In the genomic region with DNA sequence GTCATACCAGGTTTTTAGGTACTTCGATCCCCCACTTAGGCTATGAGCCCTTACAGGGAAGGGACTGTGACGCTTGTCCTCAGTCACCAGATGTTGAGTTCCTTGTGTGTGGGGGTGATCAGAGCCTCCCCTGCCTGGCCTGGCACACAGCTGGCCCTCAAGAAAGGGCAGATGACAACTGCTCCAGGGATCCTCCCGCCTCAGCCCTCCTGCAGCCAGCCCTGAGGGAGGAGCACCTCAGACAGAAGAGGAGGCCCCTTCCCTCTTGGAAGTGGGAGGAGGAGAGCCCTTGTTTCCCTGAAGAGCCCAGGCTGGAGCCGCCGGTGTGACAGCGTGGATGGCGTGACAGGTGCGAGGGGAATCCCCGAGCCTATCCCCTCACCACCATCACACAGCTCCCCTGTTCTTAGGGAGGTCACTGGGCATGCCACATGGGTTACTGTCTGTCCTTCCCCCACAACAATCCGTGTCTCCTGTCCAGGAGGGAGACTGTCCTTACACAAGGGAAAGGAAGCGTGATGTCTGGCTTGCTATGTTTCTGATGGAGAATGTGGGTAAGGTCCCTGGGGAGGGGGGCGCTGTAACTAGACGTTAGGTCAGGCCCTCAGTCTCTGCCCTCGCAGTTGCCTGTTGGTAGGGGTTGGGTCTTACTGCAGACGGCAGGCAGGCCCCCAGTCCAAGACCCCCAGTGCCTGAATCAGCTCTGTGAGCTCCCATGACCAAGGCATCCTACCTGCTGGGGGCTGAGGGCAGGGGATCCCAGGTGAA, we compare ENCODE assay signal across 3 cellular contexts.
TF ChIP-seq lines count a peak whose summit lies in the region.

No MANE protein-coding gene starts in this region.

TF ChIP-seq in liver, 16 proteins besides CTCF, POLR2A, EP300 and RAD21:
- TF ChIP-seq HNF4A (conservative IDR thresholded peaks at IDR 0.05) = no peak
- no peak for TF ChIP-seq HNF4G (IDR thresholded peaks at IDR 0.05)
- no peak for TF ChIP-seq GABPA (IDR thresholded peaks at IDR 0.05 in 1 of 2, conservative IDR thresholded peaks at IDR 0.05 in 1 of 2)
- no peak for TF ChIP-seq EGR1 (IDR thresholded peaks at IDR 0.05; ENCODE audit: low read depth in 2 of 2)
- no peak for TF ChIP-seq YY1 (IDR thresholded peaks at IDR 0.05)
- TF ChIP-seq, protein P1, sequence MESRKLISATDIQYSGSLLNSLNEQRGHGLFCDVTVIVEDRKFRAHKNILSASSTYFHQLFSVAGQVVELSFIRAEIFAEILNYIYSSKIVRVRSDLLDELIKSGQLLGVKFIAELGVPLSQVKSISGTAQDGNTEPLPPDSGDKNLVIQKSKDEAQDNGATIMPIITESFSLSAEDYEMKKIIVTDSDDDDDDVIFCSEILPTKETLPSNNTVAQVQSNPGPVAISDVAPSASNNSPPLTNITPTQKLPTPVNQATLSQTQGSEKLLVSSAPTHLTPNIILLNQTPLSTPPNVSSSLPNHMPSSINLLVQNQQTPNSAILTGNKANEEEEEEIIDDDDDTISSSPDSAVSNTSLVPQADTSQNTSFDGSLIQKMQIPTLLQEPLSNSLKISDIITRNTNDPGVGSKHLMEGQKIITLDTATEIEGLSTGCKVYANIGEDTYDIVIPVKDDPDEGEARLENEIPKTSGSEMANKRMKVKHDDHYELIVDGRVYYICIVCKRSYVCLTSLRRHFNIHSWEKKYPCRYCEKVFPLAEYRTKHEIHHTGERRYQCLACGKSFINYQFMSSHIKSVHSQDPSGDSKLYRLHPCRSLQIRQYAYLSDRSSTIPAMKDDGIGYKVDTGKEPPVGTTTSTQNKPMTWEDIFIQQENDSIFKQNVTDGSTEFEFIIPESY (IDR thresholded peaks at IDR 0.05) = no peak
- TF ChIP-seq RXRA (IDR thresholded peaks at IDR 0.05) = no peak
- TF ChIP-seq FOXA1 (IDR thresholded peaks at IDR 0.05) = no peak
- no peak for TF ChIP-seq FOXA2 (IDR thresholded peaks at IDR 0.05)
- TF ChIP-seq NR2F2 (IDR thresholded peaks at IDR 0.05) = no peak
- TF ChIP-seq, protein P2, sequence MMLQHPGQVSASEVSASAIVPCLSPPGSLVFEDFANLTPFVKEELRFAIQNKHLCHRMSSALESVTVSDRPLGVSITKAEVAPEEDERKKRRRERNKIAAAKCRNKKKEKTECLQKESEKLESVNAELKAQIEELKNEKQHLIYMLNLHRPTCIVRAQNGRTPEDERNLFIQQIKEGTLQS (IDR thresholded peaks at IDR 0.05) = no peak
- TF ChIP-seq JUND (IDR thresholded peaks at IDR 0.05) = no peak
- TF ChIP-seq, protein P3, sequence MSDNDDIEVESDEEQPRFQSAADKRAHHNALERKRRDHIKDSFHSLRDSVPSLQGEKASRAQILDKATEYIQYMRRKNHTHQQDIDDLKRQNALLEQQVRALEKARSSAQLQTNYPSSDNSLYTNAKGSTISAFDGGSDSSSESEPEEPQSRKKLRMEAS (IDR thresholded peaks at IDR 0.05) = no peak
- TF ChIP-seq TAF1 (conservative IDR thresholded peaks at IDR 0.05) = no peak
- TF ChIP-seq SP1 (IDR thresholded peaks at IDR 0.05) = no peak
- TF ChIP-seq, protein P4, sequence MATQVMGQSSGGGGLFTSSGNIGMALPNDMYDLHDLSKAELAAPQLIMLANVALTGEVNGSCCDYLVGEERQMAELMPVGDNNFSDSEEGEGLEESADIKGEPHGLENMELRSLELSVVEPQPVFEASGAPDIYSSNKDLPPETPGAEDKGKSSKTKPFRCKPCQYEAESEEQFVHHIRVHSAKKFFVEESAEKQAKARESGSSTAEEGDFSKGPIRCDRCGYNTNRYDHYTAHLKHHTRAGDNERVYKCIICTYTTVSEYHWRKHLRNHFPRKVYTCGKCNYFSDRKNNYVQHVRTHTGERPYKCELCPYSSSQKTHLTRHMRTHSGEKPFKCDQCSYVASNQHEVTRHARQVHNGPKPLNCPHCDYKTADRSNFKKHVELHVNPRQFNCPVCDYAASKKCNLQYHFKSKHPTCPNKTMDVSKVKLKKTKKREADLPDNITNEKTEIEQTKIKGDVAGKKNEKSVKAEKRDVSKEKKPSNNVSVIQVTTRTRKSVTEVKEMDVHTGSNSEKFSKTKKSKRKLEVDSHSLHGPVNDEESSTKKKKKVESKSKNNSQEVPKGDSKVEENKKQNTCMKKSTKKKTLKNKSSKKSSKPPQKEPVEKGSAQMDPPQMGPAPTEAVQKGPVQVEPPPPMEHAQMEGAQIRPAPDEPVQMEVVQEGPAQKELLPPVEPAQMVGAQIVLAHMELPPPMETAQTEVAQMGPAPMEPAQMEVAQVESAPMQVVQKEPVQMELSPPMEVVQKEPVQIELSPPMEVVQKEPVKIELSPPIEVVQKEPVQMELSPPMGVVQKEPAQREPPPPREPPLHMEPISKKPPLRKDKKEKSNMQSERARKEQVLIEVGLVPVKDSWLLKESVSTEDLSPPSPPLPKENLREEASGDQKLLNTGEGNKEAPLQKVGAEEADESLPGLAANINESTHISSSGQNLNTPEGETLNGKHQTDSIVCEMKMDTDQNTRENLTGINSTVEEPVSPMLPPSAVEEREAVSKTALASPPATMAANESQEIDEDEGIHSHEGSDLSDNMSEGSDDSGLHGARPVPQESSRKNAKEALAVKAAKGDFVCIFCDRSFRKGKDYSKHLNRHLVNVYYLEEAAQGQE (IDR thresholded peaks at IDR 0.05) = no peak
TF ChIP-seq in liver: peak in this region for 0.

TF ChIP-seq in HepG2, 621 proteins besides CTCF, POLR2A, EP300 and RAD21 (continues in another document):
- TF ChIP-seq ZKSCAN5 (CRISPR knock-in tag; IDR thresholded peaks at IDR 0.05) = no peak
- TF ChIP-seq ZNF850 (CRISPR knock-in tag; conservative IDR thresholded peaks at IDR 0.05) = no peak
- TF ChIP-seq, protein P5, sequence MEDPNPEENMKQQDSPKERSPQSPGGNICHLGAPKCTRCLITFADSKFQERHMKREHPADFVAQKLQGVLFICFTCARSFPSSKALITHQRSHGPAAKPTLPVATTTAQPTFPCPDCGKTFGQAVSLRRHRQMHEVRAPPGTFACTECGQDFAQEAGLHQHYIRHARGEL (CRISPR knock-in tag; IDR thresholded peaks at IDR 0.05) = no peak
- TF ChIP-seq NR2C2 (CRISPR knock-in tag; IDR thresholded peaks at IDR 0.05; ENCODE audit: borderline replicate concordance) = no peak
- TF ChIP-seq SNRNP70 (IDR thresholded peaks at IDR 0.05; ENCODE audit: low read depth, low read length) = no peak
- no peak for TF ChIP-seq HOXA5 (CRISPR knock-in tag; IDR thresholded peaks at IDR 0.05)
- TF ChIP-seq ZNF34 (CRISPR knock-in tag; IDR thresholded peaks at IDR 0.05; ENCODE audit: borderline replicate concordance) = no peak
- no peak for TF ChIP-seq SP1 (IDR thresholded peaks at IDR 0.05)
- no peak for TF ChIP-seq SP1 (CRISPR knock-in tag; IDR thresholded peaks at IDR 0.05)
- TF ChIP-seq, protein P6, sequence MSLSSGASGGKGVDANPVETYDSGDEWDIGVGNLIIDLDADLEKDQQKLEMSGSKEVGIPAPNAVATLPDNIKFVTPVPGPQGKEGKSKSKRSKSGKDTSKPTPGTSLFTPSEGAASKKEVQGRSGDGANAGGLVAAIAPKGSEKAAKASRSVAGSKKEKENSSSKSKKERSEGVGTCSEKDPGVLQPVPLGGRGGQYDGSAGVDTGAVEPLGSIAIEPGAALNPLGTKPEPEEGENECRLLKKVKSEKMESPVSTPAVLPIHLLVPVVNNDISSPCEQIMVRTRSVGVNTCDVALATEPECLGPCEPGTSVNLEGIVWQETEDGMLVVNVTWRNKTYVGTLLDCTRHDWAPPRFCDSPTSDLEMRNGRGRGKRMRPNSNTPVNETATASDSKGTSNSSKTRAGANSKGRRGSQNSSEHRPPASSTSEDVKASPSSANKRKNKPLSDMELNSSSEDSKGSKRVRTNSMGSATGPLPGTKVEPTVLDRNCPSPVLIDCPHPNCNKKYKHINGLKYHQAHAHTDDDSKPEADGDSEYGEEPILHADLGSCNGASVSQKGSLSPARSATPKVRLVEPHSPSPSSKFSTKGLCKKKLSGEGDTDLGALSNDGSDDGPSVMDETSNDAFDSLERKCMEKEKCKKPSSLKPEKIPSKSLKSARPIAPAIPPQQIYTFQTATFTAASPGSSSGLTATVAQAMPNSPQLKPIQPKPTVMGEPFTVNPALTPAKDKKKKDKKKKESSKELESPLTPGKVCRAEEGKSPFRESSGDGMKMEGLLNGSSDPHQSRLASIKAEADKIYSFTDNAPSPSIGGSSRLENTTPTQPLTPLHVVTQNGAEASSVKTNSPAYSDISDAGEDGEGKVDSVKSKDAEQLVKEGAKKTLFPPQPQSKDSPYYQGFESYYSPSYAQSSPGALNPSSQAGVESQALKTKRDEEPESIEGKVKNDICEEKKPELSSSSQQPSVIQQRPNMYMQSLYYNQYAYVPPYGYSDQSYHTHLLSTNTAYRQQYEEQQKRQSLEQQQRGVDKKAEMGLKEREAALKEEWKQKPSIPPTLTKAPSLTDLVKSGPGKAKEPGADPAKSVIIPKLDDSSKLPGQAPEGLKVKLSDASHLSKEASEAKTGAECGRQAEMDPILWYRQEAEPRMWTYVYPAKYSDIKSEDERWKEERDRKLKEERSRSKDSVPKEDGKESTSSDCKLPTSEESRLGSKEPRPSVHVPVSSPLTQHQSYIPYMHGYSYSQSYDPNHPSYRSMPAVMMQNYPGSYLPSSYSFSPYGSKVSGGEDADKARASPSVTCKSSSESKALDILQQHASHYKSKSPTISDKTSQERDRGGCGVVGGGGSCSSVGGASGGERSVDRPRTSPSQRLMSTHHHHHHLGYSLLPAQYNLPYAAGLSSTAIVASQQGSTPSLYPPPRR (CRISPR knock-in tag; IDR thresholded peaks at IDR 0.05; ENCODE audit: borderline replicate concordance) = no peak
- no peak for TF ChIP-seq IRF2 (CRISPR knock-in tag; IDR thresholded peaks at IDR 0.05)
- no peak for TF ChIP-seq TOE1 (CRISPR knock-in tag; IDR thresholded peaks at IDR 0.05)
- TF ChIP-seq KAT8 (CRISPR knock-in tag; IDR thresholded peaks at IDR 0.05) = no peak
- TF ChIP-seq ZNF232 (CRISPR knock-in tag; IDR thresholded peaks at IDR 0.05; ENCODE audit: borderline replicate concordance) = no peak
- no peak for TF ChIP-seq SMARCC2 (IDR thresholded peaks at IDR 0.05)
- no peak for TF ChIP-seq MAFG (CRISPR knock-in tag; IDR thresholded peaks at IDR 0.05)

TF ChIP-seq in GM12878, 131 proteins besides CTCF, POLR2A, EP300 and RAD21:
- TF ChIP-seq NR2C1 (IDR thresholded peaks at IDR 0.05) (no peak), RUNX3 (IDR thresholded peaks at IDR 0.05; ENCODE audit: low read length) (no peak), MEF2B (IDR thresholded peaks at IDR 0.05; ENCODE audit: partially characterized antibody, poor library complexity, severe bottlenecking) (peak; percentile 23), NFXL1 (IDR thresholded peaks at IDR 0.05; ENCODE audit: borderline replicate concordance) (no peak), DPF2 (IDR thresholded peaks at IDR 0.05) (no peak)
- TF ChIP-seq, protein P7, sequence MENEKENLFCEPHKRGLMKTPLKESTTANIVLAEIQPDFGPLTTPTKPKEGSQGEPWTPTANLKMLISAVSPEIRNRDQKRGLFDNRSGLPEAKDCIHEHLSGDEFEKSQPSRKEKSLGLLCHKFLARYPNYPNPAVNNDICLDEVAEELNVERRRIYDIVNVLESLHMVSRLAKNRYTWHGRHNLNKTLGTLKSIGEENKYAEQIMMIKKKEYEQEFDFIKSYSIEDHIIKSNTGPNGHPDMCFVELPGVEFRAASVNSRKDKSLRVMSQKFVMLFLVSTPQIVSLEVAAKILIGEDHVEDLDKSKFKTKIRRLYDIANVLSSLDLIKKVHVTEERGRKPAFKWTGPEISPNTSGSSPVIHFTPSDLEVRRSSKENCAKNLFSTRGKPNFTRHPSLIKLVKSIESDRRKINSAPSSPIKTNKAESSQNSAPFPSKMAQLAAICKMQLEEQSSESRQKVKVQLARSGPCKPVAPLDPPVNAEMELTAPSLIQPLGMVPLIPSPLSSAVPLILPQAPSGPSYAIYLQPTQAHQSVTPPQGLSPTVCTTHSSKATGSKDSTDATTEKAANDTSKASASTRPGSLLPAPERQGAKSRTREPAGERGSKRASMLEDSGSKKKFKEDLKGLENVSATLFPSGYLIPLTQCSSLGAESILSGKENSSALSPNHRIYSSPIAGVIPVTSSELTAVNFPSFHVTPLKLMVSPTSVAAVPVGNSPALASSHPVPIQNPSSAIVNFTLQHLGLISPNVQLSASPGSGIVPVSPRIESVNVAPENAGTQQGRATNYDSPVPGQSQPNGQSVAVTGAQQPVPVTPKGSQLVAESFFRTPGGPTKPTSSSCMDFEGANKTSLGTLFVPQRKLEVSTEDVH (IDR thresholded peaks at IDR 0.05; ENCODE audit: low read depth, partially characterized antibody) = no peak
